7 cellular contexts compared by ENCODE assay signal in genomic region chr10:130763071-130763470, GRCh38.
"Had no signal": no experiment of that assay in that cellular context is flagged by ENCODE, and none has a peak within 500 bp of the region (broad histone marks: within the 10 kb centered on the region; RNA-seq: fewer than 3 reads in every experiment).

No MANE protein-coding gene starts in this region.

- H3K36me3 Mint-ChIP-seq: IgD-negative memory B cell had no signal

- H3K27me3 Mint-ChIP-seq: IgD-negative memory B cell had no signal

- FAIRE-seq: H1, H54, HTR-8/SVneo had no signal

- H3K27ac Mint-ChIP-seq: GM23338, H9 had no signal

- ATAC-seq: GM23338 had no signal

- H3K4me3 Mint-ChIP-seq: GM23338, H9, IgD-negative memory B cell had no signal

- H3K4me2 ChIP-seq: GM23338 had no signal

- H3K4me1 Mint-ChIP-seq: GM23338, H9, IgD-negative memory B cell had no signal

- H2AFZ ChIP-seq: GM23338 had no signal

- H3K4me3 ChIP-seq: GM23338 had no signal

- DNase-seq: H9, HCEC 1CT had no signal
